In the genomic region with DNA sequence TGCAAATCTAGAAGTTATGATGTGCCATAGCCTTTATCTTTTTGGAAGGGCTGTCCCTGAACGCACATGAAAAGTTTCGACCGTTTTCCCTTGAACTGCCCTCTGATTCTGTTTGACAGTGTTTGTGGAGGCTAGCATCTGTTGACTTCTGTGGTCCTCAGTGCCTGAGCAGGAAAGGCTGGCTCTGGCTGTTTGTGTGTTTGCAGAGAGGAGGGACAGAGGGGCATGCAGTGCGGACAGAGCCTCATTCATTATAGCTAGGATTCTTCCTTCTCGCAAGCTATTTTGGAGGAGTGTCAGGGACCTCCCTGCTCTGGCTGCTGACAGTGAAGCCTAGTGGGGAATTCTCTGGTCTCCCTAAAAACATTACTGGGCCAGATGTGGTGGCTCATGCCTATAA, we compare ENCODE assay signal across 14 cellular contexts.
DNase-seq lines count a peak whose midpoint lies in the region; ATAC-seq, FAIRE-seq and TF ChIP-seq lines count a peak whose summit lies in the region.
"Had no signal": no experiment of that assay in that cellular context is flagged by ENCODE, and none has a peak within 500 bp of the region (broad histone marks: within the 10 kb centered on the region; RNA-seq: fewer than 3 reads in every experiment).

No MANE protein-coding gene starts in this region.

- DNase-seq in GM23338 (ENCODE audit: low spot score) (no peak), H1 (ENCODE audit: low read depth in 1 of 2, low spot score in 2 of 2) (no peak), midbrain (lab: John Stamatoyannopoulos, UW) (peak; percentile 10), HAP-1 (ENCODE audit: low spot score in 2 of 2) (no peak), kidney (no peak)
- no peak for DNase-seq in activated naive CD4-positive, alpha-beta T cell treated with anti-CD3 and anti-CD28 coated beads, Interleukin-2, amount 10 ng/mL, durations not matched to agents 7 days and 5 days
- DNase-seq: ACHN; C1 segment of cervical spinal cord; Calu3; CD4-positive, alpha-beta T cell; DMS 273 treated with DMSO at 0.1 percent for 48 hours; H7 had no signal

- POLR2A ChIA-PET in H1 (lab: Charles Lee; ENCODE audit: partially characterized antibody) = interaction anchor here (1.2 kb wide), 1 partner anchor 13 kb away, joined by 3 read pairs; no protein-coding TSS in a partner anchor

- intact Hi-C loops in kidney (cut with DNase I) = no loop called here

- no peak overlapping the region for H4K91ac ChIP-seq in H1 (replicated peaks; ENCODE audit: insufficient read length, low read length)

- no peak overlapping the region for H3K27ac Mint-ChIP-seq in GM23338
- no peak overlapping the region for H3K27ac Mint-ChIP-seq in activated naive CD4-positive, alpha-beta T cell treated with anti-CD3 and anti-CD28 coated beads, Interleukin-2, amount 10 ng/mL, durations not matched to agents 7 days and 5 days
- H3K27ac Mint-ChIP-seq: B cell; CD4-positive, alpha-beta T cell had no signal

- H3K23ac ChIP-seq in H1 (ENCODE audit: insufficient read length) = no peak overlapping the region

- no peak for TF ChIP-seq EP300 in H1 (IDR thresholded peaks at IDR 0.05; ENCODE audit: borderline replicate concordance in 1 of 2, low read depth in 2 of 2, low read length in 2 of 2)

- H3K27ac ChIP-seq in GM23338 (ENCODE audit: low read depth) (0 out of 2 replicates have a peak overlapping the region, but pooled peaks have one; percentile 45), H1 (ENCODE audit: low read depth, low read length) (peak overlapping the region; percentile 29; the same call in 1 of the 2 replicates), temporal lobe (ENCODE audit: low read depth, low read length) (peak overlapping the region; percentile 23), kidney (ENCODE audit: low read depth in 2 of 2, low read length in 2 of 2) (no peak overlapping the region)

- no peaks in the 10 kb centered on the region for H3K9me3 ChIP-seq in H1 (ENCODE audit: insufficient read depth in 2 of 2, low read depth in 1 of 2, low read length in 1 of 2)
- H3K9me3 ChIP-seq in HAP-1 = no peaks in the 10 kb centered on the region; the same call in 1 of the 2 replicates
- no peaks in the 10 kb centered on the region for H3K9me3 ChIP-seq in kidney (ENCODE audit: control insufficient read depth in 1 of 2, low read length in 2 of 2)

- no peaks in the 10 kb centered on the region for H3K23me2 ChIP-seq in H1 (ENCODE audit: low read depth, low read length)

- H3K4me1 Mint-ChIP-seq in GM23338 = peaks cover 7% of the 10 kb centered on the region
- no peaks in the 10 kb centered on the region for H3K4me1 Mint-ChIP-seq in activated naive CD4-positive, alpha-beta T cell treated with anti-CD3 and anti-CD28 coated beads, Interleukin-2, amount 10 ng/mL, durations not matched to agents 7 days and 5 days
- H3K4me1 Mint-ChIP-seq: B cell had no signal

- no peak overlapping the region for H2BK15ac ChIP-seq in H1 (ENCODE audit: low read length)

- H3K14ac ChIP-seq in H1 (ENCODE audit: insufficient read length) = no peak overlapping the region

- in situ Hi-C loops in HAP-1 (cut with MboI; ENCODE audit: low sequenced_read_pairs) = no loop called here

- TF ChIP-seq CTCF in GM23338 (conservative IDR thresholded peaks at IDR 0.05; ENCODE audit: low read depth in 2 of 2) = no peak
- no peak for TF ChIP-seq CTCF in H1 (IDR thresholded peaks at IDR 0.05; ENCODE audit: control extremely low read depth in 1 of 3, insufficient read depth in 1 of 3, low read depth in 1 of 3, low read length in 3 of 3)
- no peak for TF ChIP-seq CTCF in kidney (IDR thresholded peaks at IDR 0.05; ENCODE audit: borderline replicate concordance, extremely low read depth, insufficient read depth)

- H3K9me3 Mint-ChIP-seq in GM23338 = no peaks in the 10 kb centered on the region
- no peaks in the 10 kb centered on the region for H3K9me3 Mint-ChIP-seq in activated naive CD4-positive, alpha-beta T cell treated with anti-CD3 and anti-CD28 coated beads, Interleukin-2, amount 10 ng/mL, durations not matched to agents 7 days and 5 days
- H3K9me3 Mint-ChIP-seq: CD4-positive, alpha-beta T cell had no signal

- no peak overlapping the region for H2AK5ac ChIP-seq in H1 (ENCODE audit: low read depth, low read length)

- no peak for TF ChIP-seq RAD21 in H1 (IDR thresholded peaks at IDR 0.05 in 1 of 2, conservative IDR thresholded peaks at IDR 0.05 in 1 of 2; ENCODE audit: low read depth in 2 of 2, low read length in 2 of 2)

- no peaks in the 10 kb centered on the region for H3K9me2 ChIP-seq in GM23338 (ENCODE audit: insufficient read depth)

- 0 out of 2 replicates have a peak, but pooled peaks cover 3% of the 10 kb centered on the region for H3K4me1 ChIP-seq in GM23338 (ENCODE audit: insufficient read depth)
- no peaks in the 10 kb centered on the region; a peak in 2 of 7 replicates for H3K4me1 ChIP-seq in H1 (replicated peaks in 1 of 4; ENCODE audit: control insufficient read depth in 3 of 4, insufficient read depth in 4 of 4, low read length in 3 of 4)
- H3K4me1 ChIP-seq in HAP-1 = no peaks in the 10 kb centered on the region; the same call in 1 of the 2 replicates
- no peaks in the 10 kb centered on the region for H3K4me1 ChIP-seq in kidney (ENCODE audit: control insufficient read depth in 1 of 2, insufficient read depth in 1 of 2, low read depth in 1 of 2, low read length in 2 of 2)

- H3K27me3 Mint-ChIP-seq in GM23338 (ENCODE audit: insufficient read depth, low read depth, poor library complexity) = no peaks in the 10 kb centered on the region
- no peaks in the 10 kb centered on the region for H3K27me3 Mint-ChIP-seq in activated naive CD4-positive, alpha-beta T cell treated with anti-CD3 and anti-CD28 coated beads, Interleukin-2, amount 10 ng/mL, durations not matched to agents 7 days and 5 days
- H3K27me3 Mint-ChIP-seq: B cell; CD4-positive, alpha-beta T cell had no signal

- H3K18ac ChIP-seq in H1 (ENCODE audit: extremely low read depth, low read length) = no peak overlapping the region

- 0 out of 2 replicates have a peak overlapping the region, but pooled peaks have one; percentile 53 for H2BK20ac ChIP-seq in H1 (ENCODE audit: low read length)

- no peak overlapping the region for H3K4me3 Mint-ChIP-seq in GM23338
- H3K4me3 Mint-ChIP-seq in activated naive CD4-positive, alpha-beta T cell treated with anti-CD3 and anti-CD28 coated beads, Interleukin-2, amount 10 ng/mL, durations not matched to agents 7 days and 5 days = no peak overlapping the region
- H3K4me3 Mint-ChIP-seq: B cell; CD4-positive, alpha-beta T cell had no signal

- H3K79me2 ChIP-seq in GM23338 (replicated peaks; ENCODE audit: insufficient read depth) (no peaks in the 10 kb centered on the region), H1 (ENCODE audit: control insufficient read depth in 1 of 2, insufficient read depth in 2 of 2, low read length in 2 of 2) (no peaks in the 10 kb centered on the region)

- H2BK12ac ChIP-seq in H1 (ENCODE audit: low read depth, low read length) = peak overlapping the region; percentile 53; the same call in 1 of the 2 replicates

- no peak overlapping the region for H4K5ac ChIP-seq in H1 (ENCODE audit: insufficient read length, low read depth, low read length)

- FAIRE-seq in H1 (lab: Jason Lieb, UNC) (no peak), kidney (lab: Jason Lieb, UNC) (no peak)

- WGBS in H1 (ENCODE audit: extremely low coverage in 1 of 2, insufficient coverage in 1 of 2, insufficient read length in 1 of 2, insufficient replicate concordance in 2 of 2, low coverage in 1 of 2, low lambda C conversion rate in 2 of 2, missing lambda C conversion rate in 1 of 2), 2 experiments = 98% methylated on average over 5 of the region's 5 CpGs; no CpG with 5 or more reads in 1 of the 2 experiments

- no peak overlapping the region for H3K56ac ChIP-seq in H1 (replicated peaks; ENCODE audit: insufficient read length, low read depth, low read length)

- no peak overlapping the region for H3K4me2 ChIP-seq in GM23338
- no peak overlapping the region for H3K4me2 ChIP-seq in H1 (ENCODE audit: insufficient read depth in 1 of 2, low read depth in 2 of 2, low read length in 2 of 2)

- peak overlapping the region; percentile 84; the same call in 1 of the 2 replicates for H2BK5ac ChIP-seq in H1 (ENCODE audit: low read depth, low read length)

- no peaks in the 10 kb centered on the region for H4K20me1 ChIP-seq in GM23338 (replicated peaks; ENCODE audit: insufficient read depth)
- H4K20me1 ChIP-seq in H1 (replicated peaks in 1 of 2; ENCODE audit: control insufficient read depth in 1 of 2, insufficient read depth in 2 of 2, low read length in 2 of 2) = no peaks in the 10 kb centered on the region

- CTCF ChIA-PET in H1 (lab: Charles Lee; ENCODE audit: partially characterized antibody) = interaction anchor here (0.6 to 1.0 kb wide), 3 partner anchors 9 to 1920 kb away, joined by 3 to 4 read pairs (median 3); no protein-coding TSS in a partner anchor
- CTCF ChIA-PET in activated naive CD4-positive, alpha-beta T cell treated with anti-CD3 and anti-CD28 coated beads, Interleukin-2, amount 10 ng/mL, durations not matched to agents 7 days and 5 days (lab: Charles Lee) = interaction anchor here (0.7 kb wide), 1 partner anchor 531 kb away, joined by 3 read pairs; no protein-coding TSS in a partner anchor

- no peaks in the 10 kb centered on the region for H3K79me1 ChIP-seq in H1 (ENCODE audit: low read depth, low read length)

- no peaks in the 10 kb centered on the region for H3F3A ChIP-seq in GM23338 (replicated peaks; ENCODE audit: low read depth)

- TF ChIP-seq POLR2A in H1 (IDR thresholded peaks at IDR 0.05; ENCODE audit: control extremely low read depth in 1 of 2, low read depth in 2 of 2, low read length in 2 of 2) = no peak

- H2BK120ac ChIP-seq in H1 (replicated peaks; ENCODE audit: low read depth, low read length) = no peak overlapping the region

- no peak for ATAC-seq in GM23338

- no peak overlapping the region for H3K4ac ChIP-seq in H1 (replicated peaks; ENCODE audit: insufficient read length, low read depth, low read length)

- H3K36me3 Mint-ChIP-seq in GM23338 (ENCODE audit: low read depth) = peaks cover 2% of the 10 kb centered on the region; the same call in 1 of the 3 replicates
- no peaks in the 10 kb centered on the region for H3K36me3 Mint-ChIP-seq in activated naive CD4-positive, alpha-beta T cell treated with anti-CD3 and anti-CD28 coated beads, Interleukin-2, amount 10 ng/mL, durations not matched to agents 7 days and 5 days

- H2AFZ ChIP-seq in GM23338 (no peak overlapping the region), H1 (ENCODE audit: low read length) (no peak overlapping the region)

- H3K9ac ChIP-seq in H1 (replicated peaks in 1 of 4; ENCODE audit: extremely low read depth in 1 of 4, low read depth in 3 of 4, low read length in 3 of 4) (no peak overlapping the region), kidney (ENCODE audit: low read length in 2 of 2) (no peak overlapping the region)

- no peaks in the 10 kb centered on the region for H3K27me3 ChIP-seq in GM23338 (ENCODE audit: insufficient read depth)
- H3K27me3 ChIP-seq in H1 (replicated peaks in 1 of 4; ENCODE audit: control insufficient read depth in 3 of 4, extremely low read depth in 1 of 4, insufficient read depth in 3 of 4, low read length in 3 of 4) = no peaks in the 10 kb centered on the region
- no peaks in the 10 kb centered on the region for H3K27me3 ChIP-seq in HAP-1 (ENCODE audit: low read depth)

- no peak overlapping the region for H4K8ac ChIP-seq in H1 (ENCODE audit: extremely low read depth, insufficient read depth, low read length)

- no peaks in the 10 kb centered on the region; the same call in 1 of the 2 replicates for H3K36me3 ChIP-seq in GM23338 (ENCODE audit: insufficient read depth)
- peaks cover 0 to 14% (median 3%) of the 10 kb centered on the region in 4 experiments; a peak in 4 of 8 replicates for H3K36me3 ChIP-seq in H1 (ENCODE audit: control insufficient read depth in 2 of 4, insufficient read depth in 4 of 4, low read length in 3 of 4)
- peaks cover 21% of the 10 kb centered on the region for H3K36me3 ChIP-seq in HAP-1 (replicated peaks)
- peaks cover 0 to 6% of the 10 kb centered on the region in 2 donors for H3K36me3 ChIP-seq in kidney (ENCODE audit: control insufficient read depth in 1 of 2, insufficient read depth in 2 of 2, low read length in 2 of 2)

- H3K4me3 ChIP-seq in GM23338 (no peak overlapping the region), H1 (ENCODE audit: extremely low read depth in 1 of 4, insufficient read depth in 2 of 4, low read depth in 3 of 4, low read length in 4 of 4) (no peak overlapping the region), HAP-1 (no peak overlapping the region), kidney (ENCODE audit: low read length in 2 of 2) (no peak overlapping the region)

Comparison
In these comparisons a context has a peak if more than half of its experiments do, and no peak if none do; other contexts are left out.
1. H3K27ac ChIP-seq: peak in GM23338 (single experiment), H1 (single experiment) and temporal lobe (single experiment); none in kidney (0 of 2).